In the genomic region with DNA sequence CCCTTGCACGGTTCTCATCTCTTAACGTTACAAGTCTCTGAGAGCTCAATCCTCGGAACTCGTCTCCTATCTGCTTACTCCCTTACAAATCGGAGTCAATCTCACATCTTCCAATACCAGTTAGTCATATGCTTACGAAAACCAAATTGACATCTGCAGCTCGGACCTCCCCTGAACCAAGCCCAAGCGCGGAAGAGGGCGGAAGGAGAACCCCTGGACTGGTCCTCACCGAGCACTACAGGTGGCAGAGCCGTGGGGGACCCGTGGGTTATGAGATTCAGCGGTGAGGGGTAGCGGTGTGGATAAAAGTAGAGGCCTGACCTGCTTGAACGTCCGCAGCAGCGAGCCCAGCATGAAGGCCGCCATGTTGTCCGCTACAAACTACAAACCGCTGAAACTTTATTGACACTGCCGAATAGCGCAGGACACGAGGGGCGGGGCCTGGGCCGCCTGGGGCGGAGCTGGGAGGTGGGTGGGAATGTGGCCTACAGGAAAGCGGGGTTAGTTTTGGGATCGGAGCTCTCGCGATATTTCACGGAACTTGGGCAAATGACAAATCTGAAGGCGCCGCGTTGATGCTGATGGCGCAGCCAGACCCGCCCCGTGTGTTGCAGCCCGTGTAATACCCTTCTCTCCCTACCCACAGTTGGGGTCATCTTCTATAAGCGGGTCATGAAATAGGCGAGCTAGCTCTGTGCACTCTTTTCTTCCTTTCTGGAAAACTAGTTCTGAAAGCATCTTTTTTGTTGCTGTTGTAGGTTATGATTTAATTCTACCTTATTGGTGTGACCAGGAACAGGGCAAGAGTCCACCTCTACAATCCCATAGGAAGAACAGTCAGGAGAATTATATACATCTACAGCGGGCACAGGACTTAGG, we compare ENCODE assay signal across 1 cellular context.
TF ChIP-seq lines count a peak whose summit lies in the region.

Gene MRPS14, minus strand, starts transcription at position 383 of the 879 bp plus-strand sequence. Its CDS starts 17 bp downstream, at position 366.

TF ChIP-seq in HEK293, 187 proteins besides CTCF, POLR2A, EP300 and RAD21 (continued from another document and continues in another):
- TF ChIP-seq PATZ1 (tag by site-specific recombination; IDR thresholded peaks at IDR 0.05): peak; percentile 60
- TF ChIP-seq ZNF658 (tag by site-specific recombination; IDR thresholded peaks at IDR 0.05): no peak
- TF ChIP-seq ZFP69B (tag by site-specific recombination; IDR thresholded peaks at IDR 0.05): peak; percentile 63; the same call in 1 of the 2 replicates
- peak; percentile 76 for TF ChIP-seq KLF9 (tag by site-specific recombination; IDR thresholded peaks at IDR 0.05; ENCODE audit: low read depth)
- TF ChIP-seq PRDM10 (tag by site-specific recombination; IDR thresholded peaks at IDR 0.05): peak; percentile 51
- no peak for TF ChIP-seq ZNF433 (tag by site-specific recombination; IDR thresholded peaks at IDR 0.05; ENCODE audit: low read depth)
- peak; percentile 92 for TF ChIP-seq ZXDB (tag by site-specific recombination; IDR thresholded peaks at IDR 0.05)
- peak; percentile 95 for TF ChIP-seq KLF16 (tag by site-specific recombination; IDR thresholded peaks at IDR 0.05)
- no peak for TF ChIP-seq ZNF169 (tag by site-specific recombination; IDR thresholded peaks at IDR 0.05)
- TF ChIP-seq YY1 (tag by site-specific recombination; IDR thresholded peaks at IDR 0.05): peak; percentile 97
- peak; percentile 94 for TF ChIP-seq IKZF3 (tag by site-specific recombination; IDR thresholded peaks at IDR 0.05)
- peak; percentile 93 for TF ChIP-seq ZNF2 (tag by site-specific recombination; IDR thresholded peaks at IDR 0.05)
- TF ChIP-seq, protein P1, sequence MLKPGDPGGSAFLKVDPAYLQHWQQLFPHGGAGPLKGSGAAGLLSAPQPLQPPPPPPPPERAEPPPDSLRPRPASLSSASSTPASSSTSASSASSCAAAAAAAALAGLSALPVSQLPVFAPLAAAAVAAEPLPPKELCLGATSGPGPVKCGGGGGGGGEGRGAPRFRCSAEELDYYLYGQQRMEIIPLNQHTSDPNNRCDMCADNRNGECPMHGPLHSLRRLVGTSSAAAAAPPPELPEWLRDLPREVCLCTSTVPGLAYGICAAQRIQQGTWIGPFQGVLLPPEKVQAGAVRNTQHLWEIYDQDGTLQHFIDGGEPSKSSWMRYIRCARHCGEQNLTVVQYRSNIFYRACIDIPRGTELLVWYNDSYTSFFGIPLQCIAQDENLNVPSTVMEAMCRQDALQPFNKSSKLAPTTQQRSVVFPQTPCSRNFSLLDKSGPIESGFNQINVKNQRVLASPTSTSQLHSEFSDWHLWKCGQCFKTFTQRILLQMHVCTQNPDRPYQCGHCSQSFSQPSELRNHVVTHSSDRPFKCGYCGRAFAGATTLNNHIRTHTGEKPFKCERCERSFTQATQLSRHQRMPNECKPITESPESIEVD (tag by site-specific recombination; IDR thresholded peaks at IDR 0.05): no peak
- peak; percentile 86; the same call in 1 of the 2 replicates for TF ChIP-seq TRIM28 (IDR thresholded peaks at IDR 0.05; ENCODE audit: borderline replicate concordance, low read length)
- no peak for TF ChIP-seq ZNF133 (tag by site-specific recombination; IDR thresholded peaks at IDR 0.05)
- no peak for TF ChIP-seq ZNF785 (tag by site-specific recombination; IDR thresholded peaks at IDR 0.05)
- TF ChIP-seq ZNF324 (tag by site-specific recombination; IDR thresholded peaks at IDR 0.05): peak; percentile 84
- 0 out of 2 replicates have a peak, but pooled peaks have one; percentile 12 for TF ChIP-seq ZBTB6 (tag by site-specific recombination; IDR thresholded peaks at IDR 0.05)
- peak; percentile 45 for TF ChIP-seq ZFHX2 (tag by site-specific recombination; conservative IDR thresholded peaks at IDR 0.05)
- TF ChIP-seq, protein P2, sequence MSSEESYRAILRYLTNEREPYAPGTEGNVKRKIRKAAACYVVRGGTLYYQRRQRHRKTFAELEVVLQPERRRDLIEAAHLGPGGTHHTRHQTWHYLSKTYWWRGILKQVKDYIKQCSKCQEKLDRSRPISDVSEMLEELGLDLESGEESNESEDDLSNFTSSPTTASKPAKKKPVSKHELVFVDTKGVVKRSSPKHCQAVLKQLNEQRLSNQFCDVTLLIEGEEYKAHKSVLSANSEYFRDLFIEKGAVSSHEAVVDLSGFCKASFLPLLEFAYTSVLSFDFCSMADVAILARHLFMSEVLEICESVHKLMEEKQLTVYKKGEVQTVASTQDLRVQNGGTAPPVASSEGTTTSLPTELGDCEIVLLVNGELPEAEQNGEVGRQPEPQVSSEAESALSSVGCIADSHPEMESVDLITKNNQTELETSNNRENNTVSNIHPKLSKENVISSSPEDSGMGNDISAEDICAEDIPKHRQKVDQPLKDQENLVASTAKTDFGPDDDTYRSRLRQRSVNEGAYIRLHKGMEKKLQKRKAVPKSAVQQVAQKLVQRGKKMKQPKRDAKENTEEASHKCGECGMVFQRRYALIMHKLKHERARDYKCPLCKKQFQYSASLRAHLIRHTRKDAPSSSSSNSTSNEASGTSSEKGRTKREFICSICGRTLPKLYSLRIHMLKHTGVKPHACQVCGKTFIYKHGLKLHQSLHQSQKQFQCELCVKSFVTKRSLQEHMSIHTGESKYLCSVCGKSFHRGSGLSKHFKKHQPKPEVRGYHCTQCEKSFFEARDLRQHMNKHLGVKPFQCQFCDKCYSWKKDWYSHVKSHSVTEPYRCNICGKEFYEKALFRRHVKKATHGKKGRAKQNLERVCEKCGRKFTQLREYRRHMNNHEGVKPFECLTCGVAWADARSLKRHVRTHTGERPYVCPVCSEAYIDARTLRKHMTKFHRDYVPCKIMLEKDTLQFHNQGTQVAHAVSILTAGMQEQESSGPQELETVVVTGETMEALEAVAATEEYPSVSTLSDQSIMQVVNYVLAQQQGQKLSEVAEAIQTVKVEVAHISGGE (tag by site-specific recombination; conservative IDR thresholded peaks at IDR 0.05; ENCODE audit: low read depth): peak; percentile 82
- 0 out of 2 replicates have a peak, but pooled peaks have one; percentile 54 for TF ChIP-seq ZEB2 (tag by site-specific recombination; IDR thresholded peaks at IDR 0.05)
- TF ChIP-seq ZNF335 (tag by site-specific recombination; conservative IDR thresholded peaks at IDR 0.05): peak; percentile 68
- TF ChIP-seq ZNF521 (tag by site-specific recombination; IDR thresholded peaks at IDR 0.05): no peak
- TF ChIP-seq, protein P3, sequence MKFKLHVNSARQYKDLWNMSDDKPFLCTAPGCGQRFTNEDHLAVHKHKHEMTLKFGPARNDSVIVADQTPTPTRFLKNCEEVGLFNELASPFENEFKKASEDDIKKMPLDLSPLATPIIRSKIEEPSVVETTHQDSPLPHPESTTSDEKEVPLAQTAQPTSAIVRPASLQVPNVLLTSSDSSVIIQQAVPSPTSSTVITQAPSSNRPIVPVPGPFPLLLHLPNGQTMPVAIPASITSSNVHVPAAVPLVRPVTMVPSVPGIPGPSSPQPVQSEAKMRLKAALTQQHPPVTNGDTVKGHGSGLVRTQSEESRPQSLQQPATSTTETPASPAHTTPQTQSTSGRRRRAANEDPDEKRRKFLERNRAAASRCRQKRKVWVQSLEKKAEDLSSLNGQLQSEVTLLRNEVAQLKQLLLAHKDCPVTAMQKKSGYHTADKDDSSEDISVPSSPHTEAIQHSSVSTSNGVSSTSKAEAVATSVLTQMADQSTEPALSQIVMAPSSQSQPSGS (tag by site-specific recombination; IDR thresholded peaks at IDR 0.05; ENCODE audit: low read depth): no peak
- TF ChIP-seq, protein P4, sequence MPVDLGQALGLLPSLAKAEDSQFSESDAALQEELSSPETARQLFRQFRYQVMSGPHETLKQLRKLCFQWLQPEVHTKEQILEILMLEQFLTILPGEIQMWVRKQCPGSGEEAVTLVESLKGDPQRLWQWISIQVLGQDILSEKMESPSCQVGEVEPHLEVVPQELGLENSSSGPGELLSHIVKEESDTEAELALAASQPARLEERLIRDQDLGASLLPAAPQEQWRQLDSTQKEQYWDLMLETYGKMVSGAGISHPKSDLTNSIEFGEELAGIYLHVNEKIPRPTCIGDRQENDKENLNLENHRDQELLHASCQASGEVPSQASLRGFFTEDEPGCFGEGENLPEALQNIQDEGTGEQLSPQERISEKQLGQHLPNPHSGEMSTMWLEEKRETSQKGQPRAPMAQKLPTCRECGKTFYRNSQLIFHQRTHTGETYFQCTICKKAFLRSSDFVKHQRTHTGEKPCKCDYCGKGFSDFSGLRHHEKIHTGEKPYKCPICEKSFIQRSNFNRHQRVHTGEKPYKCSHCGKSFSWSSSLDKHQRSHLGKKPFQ (tag by site-specific recombination; IDR thresholded peaks at IDR 0.05): no peak
- 0 out of 2 replicates have a peak, but pooled peaks have one; percentile 3 for TF ChIP-seq ZNF146 (tag by site-specific recombination; IDR thresholded peaks at IDR 0.05)
- TF ChIP-seq ZNF639 (tag by site-specific recombination; IDR thresholded peaks at IDR 0.05): peak; percentile 78; the same call in 1 of the 2 replicates
- TF ChIP-seq ZNF660 (tag by site-specific recombination; IDR thresholded peaks at IDR 0.05): peak; percentile 98
- no peak for TF ChIP-seq ZNF214 (tag by site-specific recombination; IDR thresholded peaks at IDR 0.05; ENCODE audit: borderline replicate concordance)
- 0 out of 2 replicates have a peak, but pooled peaks have one; percentile 13 for TF ChIP-seq GFI1B (tag by site-specific recombination; IDR thresholded peaks at IDR 0.05)
- 0 out of 2 replicates have a peak, but pooled peaks have one; percentile 21 for TF ChIP-seq ZBTB48 (tag by site-specific recombination; IDR thresholded peaks at IDR 0.05)
- no peak for TF ChIP-seq ZNF830 (tag by site-specific recombination; IDR thresholded peaks at IDR 0.05; ENCODE audit: low read depth)
- TF ChIP-seq, protein P5, sequence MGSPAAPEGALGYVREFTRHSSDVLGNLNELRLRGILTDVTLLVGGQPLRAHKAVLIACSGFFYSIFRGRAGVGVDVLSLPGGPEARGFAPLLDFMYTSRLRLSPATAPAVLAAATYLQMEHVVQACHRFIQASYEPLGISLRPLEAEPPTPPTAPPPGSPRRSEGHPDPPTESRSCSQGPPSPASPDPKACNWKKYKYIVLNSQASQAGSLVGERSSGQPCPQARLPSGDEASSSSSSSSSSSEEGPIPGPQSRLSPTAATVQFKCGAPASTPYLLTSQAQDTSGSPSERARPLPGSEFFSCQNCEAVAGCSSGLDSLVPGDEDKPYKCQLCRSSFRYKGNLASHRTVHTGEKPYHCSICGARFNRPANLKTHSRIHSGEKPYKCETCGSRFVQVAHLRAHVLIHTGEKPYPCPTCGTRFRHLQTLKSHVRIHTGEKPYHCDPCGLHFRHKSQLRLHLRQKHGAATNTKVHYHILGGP (tag by site-specific recombination; IDR thresholded peaks at IDR 0.05): no peak
